In the genomic region with DNA sequence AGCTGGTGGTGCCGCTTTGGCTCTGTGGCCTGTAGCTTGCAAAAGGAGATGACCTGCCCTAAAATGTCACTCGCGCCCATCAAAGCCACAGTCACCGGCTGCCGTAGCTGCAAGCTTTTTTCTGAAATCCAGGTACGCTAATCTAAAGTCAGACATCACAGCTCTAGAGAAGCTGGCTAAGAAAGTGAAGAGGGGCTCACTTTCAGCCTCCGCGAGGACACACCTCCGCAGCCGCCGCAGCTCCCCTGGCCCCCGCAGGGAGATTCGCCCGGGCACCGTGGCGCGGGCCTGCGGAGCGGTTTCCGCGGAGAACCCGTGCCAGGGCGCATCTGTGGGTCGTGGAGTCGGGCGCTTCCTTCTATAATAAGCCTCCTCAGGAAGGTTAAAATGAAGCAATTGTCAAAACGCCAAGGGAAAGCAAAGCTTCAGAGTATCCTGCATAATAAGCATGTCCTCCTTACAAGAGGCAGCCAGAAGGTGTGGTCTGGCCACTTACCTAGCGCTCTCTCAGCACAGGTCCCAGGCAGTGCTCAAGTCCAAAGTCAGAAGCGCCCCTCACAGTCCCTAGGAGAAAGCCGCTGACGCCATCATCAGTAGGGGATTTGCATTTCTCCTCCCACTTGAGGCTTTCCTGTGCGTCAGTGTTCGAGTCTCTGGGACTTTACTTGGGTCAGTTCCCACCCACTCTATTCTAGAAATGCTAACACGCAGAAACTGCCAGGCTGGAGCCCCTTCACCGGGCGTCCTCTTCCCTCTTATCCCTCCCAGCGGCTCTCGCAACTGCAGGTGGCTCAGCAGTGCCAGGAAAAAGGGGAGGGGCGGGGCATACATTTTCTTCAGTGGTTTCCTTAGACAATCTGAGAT, we compare ENCODE assay signal across 8 cellular contexts.
DNase-seq lines count a peak whose midpoint lies in the region; ATAC-seq lines count a peak whose summit lies in the region.

A gene with protein sequence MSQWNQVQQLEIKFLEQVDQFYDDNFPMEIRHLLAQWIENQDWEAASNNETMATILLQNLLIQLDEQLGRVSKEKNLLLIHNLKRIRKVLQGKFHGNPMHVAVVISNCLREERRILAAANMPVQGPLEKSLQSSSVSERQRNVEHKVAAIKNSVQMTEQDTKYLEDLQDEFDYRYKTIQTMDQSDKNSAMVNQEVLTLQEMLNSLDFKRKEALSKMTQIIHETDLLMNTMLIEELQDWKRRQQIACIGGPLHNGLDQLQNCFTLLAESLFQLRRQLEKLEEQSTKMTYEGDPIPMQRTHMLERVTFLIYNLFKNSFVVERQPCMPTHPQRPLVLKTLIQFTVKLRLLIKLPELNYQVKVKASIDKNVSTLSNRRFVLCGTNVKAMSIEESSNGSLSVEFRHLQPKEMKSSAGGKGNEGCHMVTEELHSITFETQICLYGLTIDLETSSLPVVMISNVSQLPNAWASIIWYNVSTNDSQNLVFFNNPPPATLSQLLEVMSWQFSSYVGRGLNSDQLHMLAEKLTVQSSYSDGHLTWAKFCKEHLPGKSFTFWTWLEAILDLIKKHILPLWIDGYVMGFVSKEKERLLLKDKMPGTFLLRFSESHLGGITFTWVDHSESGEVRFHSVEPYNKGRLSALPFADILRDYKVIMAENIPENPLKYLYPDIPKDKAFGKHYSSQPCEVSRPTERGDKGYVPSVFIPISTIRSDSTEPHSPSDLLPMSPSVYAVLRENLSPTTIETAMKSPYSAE (minus strand): TSS at position 544 of the 864 bp plus-strand sequence. CDS start 2,791 bp downstream, outside the sequence.

- ATAC-seq in GM19324 (IDR thresholded peaks at IDR 0.05; ENCODE audit: low FRiP score, unreplicated experiment): peak; percentile 79
- ATAC-seq in HG03442 (IDR thresholded peaks at IDR 0.05; ENCODE audit: unreplicated experiment): peak; percentile 88

- DNase-seq in Ammon's horn (ENCODE audit: low spot score) (peak; percentile 32), T-helper 22 cell (ENCODE audit: low read depth) (peak; percentile 82), astrocyte of the hippocampus (ENCODE audit: low read depth, low spot score) (peak; percentile 59), inferior parietal cortex (ENCODE audit: extremely low spot score) (peak; percentile 37), HuH-7.5 (ENCODE audit: low spot score) (no peak)
- peak; percentile 43 to 47 for DNase-seq in stimulated activated CD4-positive, alpha-beta T cell treated with anti-CD3 and anti-CD28 coated beads, Interleukin-1b, Interleukin-23, amount 100 ng/mL, for 1 hour (ENCODE audit: low read depth in 2 of 2)
